ENCODE assay signal across 14 cellular contexts in the genomic region with DNA sequence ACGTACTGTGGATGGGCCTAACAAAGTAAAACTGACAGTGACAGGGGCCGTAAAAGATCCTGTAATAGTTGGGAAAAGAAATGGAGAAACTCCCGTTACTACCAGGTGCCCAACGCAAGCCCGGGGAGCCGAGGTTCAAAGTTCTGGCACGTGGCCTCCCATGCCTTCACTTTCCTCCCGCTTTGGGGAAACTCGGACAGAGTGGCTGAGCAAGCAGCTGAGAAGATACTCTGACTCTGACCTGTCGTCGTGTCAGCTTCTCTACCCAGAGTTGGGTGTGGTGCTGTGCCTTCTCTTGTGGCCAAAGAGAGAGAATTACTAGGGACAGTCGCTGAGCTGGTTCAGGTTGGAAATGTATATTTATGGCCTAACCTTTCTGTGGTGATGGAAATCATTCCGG. TPM values are rescaled to one million over a fixed set of nuclear protein-coding genes. Genes with fewer than 3 reads are reported as not detected.
DNase-seq lines count a peak whose midpoint lies in the region; ATAC-seq and TF ChIP-seq lines count a peak whose summit lies in the region.
"Had no signal": no experiment of that assay in that cellular context is flagged by ENCODE, and none has a peak within 500 bp of the region (broad histone marks: within the 10 kb centered on the region; RNA-seq: fewer than 3 reads in every experiment).

No MANE protein-coding gene starts in this region.

- H3K36me3 ChIP-seq in suprapubic skin: no peaks in the 10 kb centered on the region

- no peaks in the 10 kb centered on the region for H3K9me3 Mint-ChIP-seq in activated naive CD4-positive, alpha-beta T cell treated with anti-CD3 and anti-CD28 coated beads, Interleukin-2, amount 50 U/mL, for 24 hours
- no peaks in the 10 kb centered on the region for H3K9me3 Mint-ChIP-seq in activated CD8-positive, alpha-beta T cell treated with anti-CD3 and anti-CD28 coated beads, Interleukin-2, amount 10 ng/mL, durations not matched to agents 7 days and 5 days (ENCODE audit: insufficient read depth)

- no peak for DNase-seq in activated naive CD4-positive, alpha-beta T cell treated with anti-CD3 and anti-CD28 coated beads, Interleukin-2, amount 50 U/mL, for 16 hours
- DNase-seq in activated CD8-positive, alpha-beta T cell treated with anti-CD3 and anti-CD28 coated beads, Interleukin-2, amount 10 ng/mL, durations not matched to agents 7 days and 5 days: no peak
- DNase-seq in left colon: peak; percentile 62 to 69
- no peak for DNase-seq in suprapubic skin (ENCODE audit: low spot score in 2 of 2)
- DNase-seq in NCI-H2029 treated with DMSO at 0.1 percent for 48 hours (lab: John Stamatoyannopoulos, UW): no peak
- DNase-seq: activated CD4-positive, CD25-positive, alpha-beta regulatory T cell treated with anti-CD3 and anti-CD28 coated beads, Interleukin-2, amount 50 U/mL, for 72 hours; C1 segment of cervical spinal cord; IMR-90; NCI-H2171; stimulated activated CD4-positive, alpha-beta T cell treated with anti-CD3 and anti-CD28 coated beads, Interleukin-12 subunit alpha, Interleukin-12 subunit beta, amount 100 ng/mL, for 4 hours; stimulated activated naive CD4-positive, alpha-beta T cell treated with Interleukin-2 at 50 U/mL for 16 hours had no signal

- no peak for ATAC-seq in activated CD8-positive, alpha-beta T cell treated with anti-CD3 and anti-CD28 coated beads, Interleukin-2, amount 10 ng/mL, durations not matched to agents 7 days and 5 days
- ATAC-seq in left colon (peak; percentile 64), GM19328 (IDR thresholded peaks at IDR 0.05; ENCODE audit: unreplicated experiment) (no peak), HG02571 (IDR thresholded peaks at IDR 0.05; ENCODE audit: unreplicated experiment) (no peak)

- intact Hi-C loops in left colon (cut with DNase I, micrococcal nuclease): no loop called here

- CTCF ChIA-PET in activated CD8-positive, alpha-beta T cell treated with anti-CD3 and anti-CD28 coated beads, Interleukin-2, amount 10 ng/mL, durations not matched to agents 7 days and 5 days (lab: Charles Lee): interaction anchor here (1.7 to 4.1 kb wide), 3 partner anchors 9 to 86 kb away, joined by 3 to 25 read pairs (median 11); no protein-coding TSS in a partner anchor

- peaks cover 16% of the 10 kb centered on the region for H3K4me1 Mint-ChIP-seq in activated naive CD4-positive, alpha-beta T cell treated with anti-CD3 and anti-CD28 coated beads, Interleukin-2, amount 50 U/mL, for 24 hours
- H3K4me1 Mint-ChIP-seq in activated CD8-positive, alpha-beta T cell treated with anti-CD3 and anti-CD28 coated beads, Interleukin-2, amount 10 ng/mL, durations not matched to agents 7 days and 5 days (ENCODE audit: low read depth): peaks cover 9% of the 10 kb centered on the region

- WGBS in suprapubic skin: 62% methylated on average over 13 of the region's 13 CpGs

- no peak for TF ChIP-seq POLR2A in suprapubic skin (IDR thresholded peaks at IDR 0.05)

- no peaks in the 10 kb centered on the region for H3K36me3 Mint-ChIP-seq in activated naive CD4-positive, alpha-beta T cell treated with anti-CD3 and anti-CD28 coated beads, Interleukin-2, amount 50 U/mL, for 24 hours
- H3K36me3 Mint-ChIP-seq in activated CD8-positive, alpha-beta T cell treated with anti-CD3 and anti-CD28 coated beads, Interleukin-2, amount 10 ng/mL, durations not matched to agents 7 days and 5 days (ENCODE audit: low read depth): no peaks in the 10 kb centered on the region

- H3K4me1 ChIP-seq in suprapubic skin: peaks cover 28% of the 10 kb centered on the region

- H3K27me3 Mint-ChIP-seq in activated naive CD4-positive, alpha-beta T cell treated with anti-CD3 and anti-CD28 coated beads, Interleukin-2, amount 50 U/mL, for 24 hours: peaks cover 15% of the 10 kb centered on the region
- peaks cover 63% of the 10 kb centered on the region for H3K27me3 Mint-ChIP-seq in activated CD8-positive, alpha-beta T cell treated with anti-CD3 and anti-CD28 coated beads, Interleukin-2, amount 10 ng/mL, durations not matched to agents 7 days and 5 days (ENCODE audit: low read depth)

- H3K4me3 ChIP-seq in suprapubic skin: peak overlapping the region; percentile 70

- peaks cover 8% of the 10 kb centered on the region for H3K27me3 ChIP-seq in suprapubic skin

- peak overlapping the region; percentile 91 for H3K4me3 Mint-ChIP-seq in activated naive CD4-positive, alpha-beta T cell treated with anti-CD3 and anti-CD28 coated beads, Interleukin-2, amount 50 U/mL, for 24 hours
- peak overlapping the region; percentile 73 for H3K4me3 Mint-ChIP-seq in activated CD8-positive, alpha-beta T cell treated with anti-CD3 and anti-CD28 coated beads, Interleukin-2, amount 10 ng/mL, durations not matched to agents 7 days and 5 days

- no peak for TF ChIP-seq EP300 in suprapubic skin (IDR thresholded peaks at IDR 0.05)

- H3K27ac ChIP-seq in suprapubic skin: no peak overlapping the region

- H3K27ac Mint-ChIP-seq in activated naive CD4-positive, alpha-beta T cell treated with anti-CD3 and anti-CD28 coated beads, Interleukin-2, amount 50 U/mL, for 24 hours: peak overlapping the region; percentile 55
- no peak overlapping the region for H3K27ac Mint-ChIP-seq in activated CD8-positive, alpha-beta T cell treated with anti-CD3 and anti-CD28 coated beads, Interleukin-2, amount 10 ng/mL, durations not matched to agents 7 days and 5 days

- TF ChIP-seq CTCF in suprapubic skin (IDR thresholded peaks at IDR 0.05): no peak

- H3K9me3 ChIP-seq in suprapubic skin: no peaks in the 10 kb centered on the region

- POLR2A ChIA-PET in activated CD8-positive, alpha-beta T cell treated with anti-CD3 and anti-CD28 coated beads, Interleukin-2, amount 10 ng/mL, durations not matched to agents 7 days and 5 days (lab: Charles Lee): no interaction called here

RNA-seq across cellular contexts. Expression of a gene that starts 1.7 kb away (rescaled TPM):
- 10 to 100 TPM; 10.9 to 11.1 TPM for total RNA-seq in activated CD8-positive, alpha-beta T cell treated with anti-CD3 and anti-CD28 coated beads, Interleukin-2, amount 10 ng/mL, durations not matched to agents 7 days and 5 days
- total RNA-seq in left colon (100 to 1,000 TPM; 131 to 143 TPM), suprapubic skin (10 to 100 TPM; 30.7 to 66.2 (median 35.0) TPM)
- total RNA-seq: IMR-90 had no signal

RNA-seq across cellular contexts. Expression of a gene that starts 60.0 kb away (rescaled TPM):
- 10 to 100 TPM; 16.8 to 18.9 TPM for total RNA-seq in activated CD8-positive, alpha-beta T cell treated with anti-CD3 and anti-CD28 coated beads, Interleukin-2, amount 10 ng/mL, durations not matched to agents 7 days and 5 days
- total RNA-seq in left colon: 1 to 10 TPM; 4.0 to 5.9 TPM
- 1 to 10 TPM; 5.1 to 9.7 (median 6.8) TPM for total RNA-seq in suprapubic skin

Comparison
In these comparisons a context has a peak if more than half of its experiments do, and no peak if none do; other contexts are left out.
1. DNase-seq: peak in left colon (2 of 2); none in activated naive CD4-positive, alpha-beta T cell treated with anti-CD3 and anti-CD28 coated beads, Interleukin-2, amount 50 U/mL, for 16 hours (single experiment), activated CD8-positive, alpha-beta T cell treated with anti-CD3 and anti-CD28 coated beads, Interleukin-2, amount 10 ng/mL, durations not matched to agents 7 days and 5 days (single experiment), suprapubic skin (0 of 2) and NCI-H2029 treated with DMSO at 0.1 percent for 48 hours (single experiment).